In genomic region chr3:189082666-189083427, GRCh38 we compare ENCODE assay signal across 25 cellular contexts.
DNase-seq lines count a peak whose midpoint lies in the region; ATAC-seq, FAIRE-seq and TF ChIP-seq lines count a peak whose summit lies in the region.
"Had no signal": no experiment of that assay in that cellular context is flagged by ENCODE, and none has a peak within 500 bp of the region (broad histone marks: within the 10 kb centered on the region; RNA-seq: fewer than 3 reads in every experiment).

No MANE protein-coding gene starts in this region.

- H3K4me2 ChIP-seq in BLaER1: peak overlapping the region; percentile 35
- H3K4me2 ChIP-seq: A549 had no signal

- no peaks in the 10 kb centered on the region for H3K27me3 ChIP-seq in BLaER1

- no peak overlapping the region for H3K4me3 ChIP-seq in BLaER1
- H3K4me3 ChIP-seq: A549, GM12878 had no signal

- intact Hi-C loops in sciatic nerve (cut with DNase I): no loop called here
- intact Hi-C loops in activated CD4-positive, alpha-beta memory T cell treated with anti-CD3 and anti-CD28 coated beads for 36 hours (cut with micrococcal nuclease): no loop called here

- POLR2A ChIA-PET in activated CD4-positive, alpha-beta memory T cell treated with anti-CD3 and anti-CD28 coated beads for 36 hours (lab: Charles Lee): no interaction called here

- peaks cover 2% of the 10 kb centered on the region for H3K36me3 Mint-ChIP-seq in activated CD4-positive, alpha-beta memory T cell treated with anti-CD3 and anti-CD28 coated beads for 36 hours
- no peaks in the 10 kb centered on the region for H3K36me3 Mint-ChIP-seq in activated naive CD8-positive, alpha-beta T cell treated with anti-CD3 and anti-CD28 coated beads for 36 hours
- H3K36me3 Mint-ChIP-seq: CD8-positive, alpha-beta T cell had no signal

- no peak overlapping the region for H3K27ac Mint-ChIP-seq in activated CD4-positive, alpha-beta memory T cell treated with anti-CD3 and anti-CD28 coated beads for 36 hours
- no peak overlapping the region for H3K27ac Mint-ChIP-seq in activated naive CD8-positive, alpha-beta T cell treated with anti-CD3 and anti-CD28 coated beads for 36 hours
- H3K27ac Mint-ChIP-seq: B cell; CD4-positive, alpha-beta T cell; CD8-positive, alpha-beta T cell had no signal

- H3K9me3 ChIP-seq in BLaER1: no peaks in the 10 kb centered on the region
- H3K9me3 ChIP-seq: A549 had no signal

- no peaks in the 10 kb centered on the region for H4K20me1 ChIP-seq in BLaER1

- H3K4me1 Mint-ChIP-seq in activated CD4-positive, alpha-beta memory T cell treated with anti-CD3 and anti-CD28 coated beads for 36 hours (ENCODE audit: low read depth): no peaks in the 10 kb centered on the region
- no peaks in the 10 kb centered on the region for H3K4me1 Mint-ChIP-seq in activated naive CD8-positive, alpha-beta T cell treated with anti-CD3 and anti-CD28 coated beads for 36 hours
- H3K4me1 Mint-ChIP-seq: B cell had no signal

- no peak for DNase-seq in H54 (ENCODE audit: insufficient read length, low spot score)
- peak; percentile 4 for DNase-seq in myocyte (ENCODE audit: low read depth)
- no peak for DNase-seq in sciatic nerve (ENCODE audit: low spot score)
- no peak for DNase-seq in activated CD4-positive, alpha-beta memory T cell treated with anti-CD3 and anti-CD28 coated beads for 36 hours
- no peak for DNase-seq in activated CD4-positive, alpha-beta T cell treated with anti-CD3 and anti-CD28 coated beads, Interleukin-2, amount 50 U/mL, for 48 hours
- DNase-seq in activated naive CD8-positive, alpha-beta T cell treated with anti-CD3 and anti-CD28 coated beads for 36 hours: no peak
- DNase-seq: AML-193; CD4-positive, alpha-beta T cell; CD8-positive, alpha-beta T cell; DMS 273 treated with DMSO at 0.1 percent for 48 hours; DMS153; DMS53; DMS79; DND-41; EL; GDM1 had no signal

- no peaks in the 10 kb centered on the region for H3K27me3 Mint-ChIP-seq in activated CD4-positive, alpha-beta memory T cell treated with anti-CD3 and anti-CD28 coated beads for 36 hours
- H3K27me3 Mint-ChIP-seq in activated naive CD8-positive, alpha-beta T cell treated with anti-CD3 and anti-CD28 coated beads for 36 hours: no peaks in the 10 kb centered on the region
- H3K27me3 Mint-ChIP-seq: CD4-positive, alpha-beta T cell had no signal

- ATAC-seq in sciatic nerve (peak; percentile 50), GM21717 (IDR thresholded peaks at IDR 0.05; ENCODE audit: unreplicated experiment) (no peak)
- ATAC-seq: A549; CD8-positive, alpha-beta T cell; GM12878 had no signal

- peak; percentile 41 for FAIRE-seq in H54 (lab: Jason Lieb, UNC)
- FAIRE-seq: A549, GM12878, GM12892, GM18507 had no signal

- CTCF ChIA-PET in activated CD4-positive, alpha-beta memory T cell treated with anti-CD3 and anti-CD28 coated beads for 36 hours (lab: Charles Lee): no interaction called here

- TF ChIP-seq POLR2A in H54 (IDR thresholded peaks at IDR 0.05; ENCODE audit: low read depth, low read length): no peak

- no peak overlapping the region for H3K4me3 Mint-ChIP-seq in activated CD4-positive, alpha-beta memory T cell treated with anti-CD3 and anti-CD28 coated beads for 36 hours
- H3K4me3 Mint-ChIP-seq in activated naive CD8-positive, alpha-beta T cell treated with anti-CD3 and anti-CD28 coated beads for 36 hours: no peak overlapping the region
- H3K4me3 Mint-ChIP-seq: B cell; CD4-positive, alpha-beta T cell; CD8-positive, alpha-beta T cell had no signal

- no peak overlapping the region for H3K27ac ChIP-seq in BLaER1
- H3K27ac ChIP-seq: 22Rv1, A549, C4-2B had no signal

- no peak overlapping the region for H3K9ac ChIP-seq in BLaER1

- no peaks in the 10 kb centered on the region for H3K36me3 ChIP-seq in BLaER1

- H3K9me3 Mint-ChIP-seq in activated CD4-positive, alpha-beta memory T cell treated with anti-CD3 and anti-CD28 coated beads for 36 hours: peaks cover 6% of the 10 kb centered on the region
- H3K9me3 Mint-ChIP-seq in activated naive CD8-positive, alpha-beta T cell treated with anti-CD3 and anti-CD28 coated beads for 36 hours: no peaks in the 10 kb centered on the region
- H3K9me3 Mint-ChIP-seq: CD4-positive, alpha-beta T cell; CD8-positive, alpha-beta T cell had no signal

- H3K4me1 ChIP-seq in BLaER1: peaks cover 7% of the 10 kb centered on the region
- H3K4me1 ChIP-seq: A549 had no signal
